ENCODE assay signal across 9 cellular contexts in the genomic region with DNA sequence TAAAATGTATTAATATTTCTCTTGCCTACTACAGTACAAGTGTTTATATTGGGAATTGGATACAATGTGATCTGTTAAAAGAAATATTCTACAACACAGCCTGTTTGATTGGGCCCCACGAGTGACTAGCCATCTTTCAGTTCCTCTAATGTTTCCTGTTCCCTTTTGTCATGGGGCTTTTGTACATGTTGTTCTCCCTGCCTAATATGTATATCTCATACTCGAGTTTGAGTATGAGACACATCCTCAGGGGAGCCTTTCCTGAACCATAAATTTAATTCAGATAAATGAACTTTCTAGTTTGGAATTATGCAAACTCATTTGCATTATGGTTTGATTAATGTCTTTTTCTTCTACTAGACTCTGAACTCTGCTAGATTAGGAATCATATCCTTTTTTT.
DNase-seq lines count a peak whose midpoint lies in the region; ATAC-seq and TF ChIP-seq lines count a peak whose summit lies in the region.
"Had no signal": no experiment of that assay in that cellular context is flagged by ENCODE, and none has a peak within 500 bp of the region (broad histone marks: within the 10 kb centered on the region; RNA-seq: fewer than 3 reads in every experiment).

No MANE protein-coding gene starts in this region.

- WGBS in lung, 2 donors, result 4 to 22% methylated on average over 2 of the region's 2 CpGs

- no peaks in the 10 kb centered on the region for H3K27me3 ChIP-seq in lung (ENCODE audit: control insufficient read depth, insufficient read depth)

- no peak overlapping the region for H3K4me3 ChIP-seq in lung

- no peak for TF ChIP-seq CTCF in lung (IDR thresholded peaks at IDR 0.05; ENCODE audit: control extremely low read depth, extremely low read depth)

- ATAC-seq in GM18508 (IDR thresholded peaks at IDR 0.05; ENCODE audit: insufficient read depth, unreplicated experiment), result peak; percentile 87
- peak; percentile 85 for ATAC-seq in HG02588 (IDR thresholded peaks at IDR 0.05; ENCODE audit: unreplicated experiment)
- ATAC-seq in lung (ENCODE audit: insufficient read depth, low FRiP score), result peak; percentile 43
- ATAC-seq: HCT116 had no signal

- H3K9me3 ChIP-seq in lung (ENCODE audit: control insufficient read depth in 2 of 2, insufficient read depth in 1 of 2, low read length in 1 of 2), result no peaks in the 10 kb centered on the region

- no peak overlapping the region for H3K27ac ChIP-seq in lung (ENCODE audit: low read depth in 1 of 2, low read length in 1 of 2)

- peaks cover 1 to 22% of the 10 kb centered on the region in 2 donors for H3K4me1 ChIP-seq in lung (ENCODE audit: control insufficient read depth in 2 of 2, insufficient read depth in 2 of 2, low read length in 2 of 2)

- H3K36me3 ChIP-seq in lung (ENCODE audit: control insufficient read depth in 2 of 2, insufficient read depth in 2 of 2, low read length in 2 of 2), result no peaks in the 10 kb centered on the region

- DNase-seq in NAMALWA (ENCODE audit: low spot score) (peak; percentile 80), lung (ENCODE audit: low spot score) (no peak), DMS 273 (lab: John Stamatoyannopoulos, UW; ENCODE audit: unreplicated experiment) (no peak), NCI-H128 (lab: John Stamatoyannopoulos, UW; ENCODE audit: unreplicated experiment) (no peak), HUDEP-2 (lab: John Stamatoyannopoulos, UW; ENCODE audit: unreplicated experiment in 76 of 76) (no peak), LoVo (ENCODE audit: low spot score) (no peak)
